Comparison of ENCODE assay signal across 35 cellular contexts in the genomic region with DNA sequence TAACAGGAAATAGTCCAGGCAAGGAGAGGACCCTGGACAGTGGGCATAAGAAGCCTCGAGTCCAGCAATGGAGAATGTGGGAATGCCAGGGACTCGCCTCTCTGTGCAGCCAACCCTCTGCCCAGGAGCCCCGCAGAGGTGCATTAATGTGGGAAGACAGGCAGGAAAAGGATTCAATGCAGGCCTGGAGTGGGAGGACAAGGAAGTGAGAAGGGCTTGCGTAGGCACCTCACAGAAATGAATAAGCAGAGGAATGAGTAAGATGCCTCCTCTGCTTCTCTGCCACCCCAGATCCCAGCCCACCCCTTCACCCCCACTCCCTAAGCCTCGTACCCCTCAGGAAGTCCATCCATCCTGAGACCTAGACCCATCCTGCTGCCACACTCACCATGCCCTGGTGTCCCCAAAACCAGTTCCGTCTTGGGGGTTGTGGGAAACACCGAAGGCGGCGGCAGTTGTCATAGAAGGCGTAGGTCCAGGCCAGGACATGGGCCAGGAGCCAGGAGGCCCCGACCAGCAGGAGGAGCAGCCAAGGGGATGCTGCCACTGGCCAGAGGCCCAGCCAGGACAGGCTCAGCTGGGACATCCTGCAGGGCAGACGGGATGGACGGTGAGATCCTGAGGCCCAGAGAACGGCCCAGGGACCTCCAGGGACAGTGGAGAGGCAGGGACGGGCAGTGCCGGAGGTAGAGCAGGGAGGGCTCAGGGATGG. TPM values are rescaled to one million over a fixed set of nuclear protein-coding genes. Genes with fewer than 3 reads are reported as not detected.
"Had no signal": no experiment of that assay in that cellular context is flagged by ENCODE, and none has a peak within 500 bp of the region (broad histone marks: within the 10 kb centered on the region; RNA-seq: fewer than 3 reads in every experiment).

No MANE protein-coding gene starts in this region.

- H3K4me1 Mint-ChIP-seq: central memory CD8-positive, alpha-beta T cell; mesothelial cell of epicardium; neural crest cell; stimulated activated effector memory CD8-positive, alpha-beta T cell treated with anti-CD3 and anti-CD28 coated beads, Interleukin-12 subunit alpha, Interleukin-12 subunit beta, amount 100 ng/mL, for 72 hours had no signal

- H3K36me3 Mint-ChIP-seq: natural killer cell treated with Interleukin-12 subunit alpha and Interleukin-12 subunit beta and Interleukin-15 and Interleukin-18, amount 100 ng/mL, for 72 hours; stimulated activated effector memory CD8-positive, alpha-beta T cell treated with anti-CD3 and anti-CD28 coated beads, Interleukin-12 subunit alpha, Interleukin-12 subunit beta, amount 100 ng/mL, for 72 hours had no signal

- H3K27me3 Mint-ChIP-seq: progenitor cell of endocrine pancreas, type B pancreatic cell had no signal

- H3K4me3 ChIP-seq: coronary artery, gastroesophageal sphincter, heart right ventricle, mucosa of descending colon, right atrium auricular region, sigmoid colon, stomach, thyroid gland had no signal

- ATAC-seq: foreskin keratinocyte; gastroesophageal sphincter; heart right ventricle; natural killer cell treated with Interleukin-12 subunit alpha and Interleukin-12 subunit beta and Interleukin-15 and Interleukin-18, amount 100 ng/mL, for 72 hours; stimulated activated effector memory CD8-positive, alpha-beta T cell treated with anti-CD3 and anti-CD28 coated beads, Interleukin-12 subunit alpha, Interleukin-12 subunit beta, amount 100 ng/mL, for 72 hours had no signal

- H3K9ac ChIP-seq: parathyroid adenoma had no signal

- H3K36me3 ChIP-seq: gastroesophageal sphincter, heart right ventricle, right atrium auricular region, sigmoid colon, stomach, thyroid gland had no signal

- H3K9me3 Mint-ChIP-seq: central memory CD8-positive, alpha-beta T cell; natural killer cell treated with Interleukin-12 subunit alpha and Interleukin-12 subunit beta and Interleukin-15 and Interleukin-18, amount 100 ng/mL, for 72 hours; stimulated activated effector memory CD8-positive, alpha-beta T cell treated with anti-CD3 and anti-CD28 coated beads, Interleukin-12 subunit alpha, Interleukin-12 subunit beta, amount 100 ng/mL, for 72 hours had no signal

- FAIRE-seq: islet of Langerhans had no signal

- H3K9me3 ChIP-seq: gastroesophageal sphincter, heart right ventricle, mucosa of descending colon, right atrium auricular region, sigmoid colon, stomach, thyroid gland had no signal

- H3K4me1 ChIP-seq: foreskin keratinocyte, gastroesophageal sphincter, heart right ventricle, parathyroid adenoma, right atrium auricular region, thyroid gland had no signal

- H3K27me3 ChIP-seq: right atrium auricular region, thyroid gland had no signal

- H3K4me3 Mint-ChIP-seq: central memory CD8-positive, alpha-beta T cell; mesothelial cell of epicardium; naive B cell; natural killer cell treated with Interleukin-12 subunit alpha and Interleukin-12 subunit beta and Interleukin-15 and Interleukin-18, amount 100 ng/mL, for 72 hours; neural crest cell; stimulated activated effector memory CD8-positive, alpha-beta T cell treated with anti-CD3 and anti-CD28 coated beads, Interleukin-12 subunit alpha, Interleukin-12 subunit beta, amount 100 ng/mL, for 72 hours; type B pancreatic cell had no signal

- H3K27ac Mint-ChIP-seq: mesothelial cell of epicardium; naive B cell; natural killer cell treated with Interleukin-12 subunit alpha and Interleukin-12 subunit beta and Interleukin-15 and Interleukin-18, amount 100 ng/mL, for 72 hours; progenitor cell of endocrine pancreas; stimulated activated effector memory CD8-positive, alpha-beta T cell treated with anti-CD3 and anti-CD28 coated beads, Interleukin-12 subunit alpha, Interleukin-12 subunit beta, amount 100 ng/mL, for 72 hours; type B pancreatic cell had no signal

- H3K27ac ChIP-seq: coronary artery, foreskin keratinocyte, gastroesophageal sphincter, heart right ventricle, parathyroid adenoma, right atrium auricular region, sigmoid colon, stomach, thyroid gland had no signal

- DNase-seq: dermis blood vessel endothelial cell; foreskin keratinocyte; heart right ventricle; hippocampal formation; kidney glomerular epithelial cell; mesenchymal stem cell; naive B cell; sigmoid colon; stimulated activated CD4-positive, alpha-beta T cell treated with anti-CD3 and anti-CD28 coated beads, Interleukin-2, amount 100 ng/mL, for 24 hours; stimulated activated CD4-positive, alpha-beta T cell treated with anti-CD3 and anti-CD28 coated beads, Interleukin-4, amount 100 ng/mL, for 24 hours; stimulated activated naive CD4-positive, alpha-beta T cell treated with Interleukin-2 at 50 U/mL for 16 hours; stomach; thyroid gland had no signal

RNA-seq across cellular contexts. Expression of a gene that starts 0.7 kb away (rescaled TPM):
- total RNA-seq: dermis blood vessel endothelial cell; fibroblast of lung; foreskin keratinocyte; gastroesophageal sphincter; heart right ventricle; lung microvascular endothelial cell; mesothelial cell of epicardium; natural killer cell treated with Interleukin-12 subunit alpha and Interleukin-12 subunit beta and Interleukin-15 and Interleukin-18, amount 100 ng/mL, for 72 hours; neural crest cell; osteoblast; progenitor cell of endocrine pancreas; right atrium auricular region; sigmoid colon; skeletal muscle tissue; subcutaneous adipose tissue; temporal lobe; thyroid gland; urinary bladder had no signal
- polyA plus RNA-seq: fibroblast of lung, heart right ventricle had no signal

RNA-seq across cellular contexts. Expression of a gene that starts 37.1 kb away (rescaled TPM):
- total RNA-seq: dermis blood vessel endothelial cell; fibroblast of lung; lung microvascular endothelial cell; mesothelial cell of epicardium; natural killer cell treated with Interleukin-12 subunit alpha and Interleukin-12 subunit beta and Interleukin-15 and Interleukin-18, amount 100 ng/mL, for 72 hours; neural crest cell; osteoblast; progenitor cell of endocrine pancreas; skeletal muscle tissue; temporal lobe had no signal
- polyA plus RNA-seq: fibroblast of lung had no signal

RNA-seq across cellular contexts. Expression of a gene that starts 51.6 kb away (rescaled TPM):
- total RNA-seq: dermis blood vessel endothelial cell; fibroblast of lung; foreskin keratinocyte; gastroesophageal sphincter; heart right ventricle; lower leg skin; lung microvascular endothelial cell; mesothelial cell of epicardium; mucosa of descending colon; natural killer cell treated with Interleukin-12 subunit alpha and Interleukin-12 subunit beta and Interleukin-15 and Interleukin-18, amount 100 ng/mL, for 72 hours; neural crest cell; osteoblast; progenitor cell of endocrine pancreas; right atrium auricular region; sigmoid colon; skeletal muscle tissue; stomach; subcutaneous adipose tissue; temporal lobe; thyroid gland; urinary bladder had no signal
- polyA plus RNA-seq: esophagus, fibroblast of lung, foreskin keratinocyte, heart right ventricle, sigmoid colon, stomach, urinary bladder had no signal
